ENCODE assay signal across 17 cellular contexts in the genomic region with DNA sequence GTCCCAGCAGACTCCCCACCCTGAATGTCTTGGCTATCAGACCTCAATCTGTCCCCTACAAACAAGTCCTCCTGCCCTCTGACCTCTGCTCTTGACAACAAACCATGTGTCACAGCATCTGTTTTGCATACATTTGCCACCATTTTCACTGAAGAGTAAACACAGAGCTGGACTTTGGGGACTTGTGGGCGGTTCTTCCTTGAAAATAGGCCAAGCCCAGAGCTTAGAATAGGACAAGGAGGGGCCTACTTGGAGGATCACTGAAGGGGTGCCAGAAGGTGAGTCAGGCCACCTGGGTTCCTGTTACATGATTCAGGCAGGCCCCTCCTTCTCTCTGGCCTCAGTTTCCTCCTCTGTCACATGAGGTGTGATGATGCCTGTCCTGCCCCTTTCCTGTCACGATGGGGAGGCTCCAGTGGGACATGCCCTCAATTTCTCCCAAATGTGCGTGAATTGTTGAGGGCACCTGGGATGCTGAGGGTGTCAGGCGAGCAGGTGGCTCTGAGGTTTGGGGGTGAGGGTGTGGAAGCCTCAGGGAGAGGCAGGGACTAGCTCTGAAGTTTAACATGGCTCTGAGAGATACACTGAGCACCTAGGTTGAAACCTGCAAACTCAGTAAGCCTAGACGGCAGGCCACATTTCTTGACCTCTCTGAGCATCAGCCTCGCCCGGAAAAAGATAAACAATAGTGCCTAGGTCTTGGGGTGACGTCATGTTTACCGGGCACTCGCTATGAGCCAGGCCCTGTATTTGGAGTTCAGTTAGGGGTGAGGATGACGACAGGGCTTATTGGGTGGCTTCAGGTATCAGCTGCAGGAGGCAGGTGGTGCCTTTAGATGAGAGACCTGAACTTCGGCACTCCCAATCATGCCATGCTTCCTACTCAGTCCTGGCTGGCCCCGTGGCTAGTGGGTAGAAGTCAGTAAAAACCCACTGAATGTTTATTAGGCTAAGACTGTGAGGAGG.
DNase-seq lines count a peak whose midpoint lies in the region; ATAC-seq and TF ChIP-seq lines count a peak whose summit lies in the region.
"Had no signal": no experiment of that assay in that cellular context is flagged by ENCODE, and none has a peak within 500 bp of the region (broad histone marks: within the 10 kb centered on the region; RNA-seq: fewer than 3 reads in every experiment).

No MANE protein-coding gene starts in this region.

- POLR2A ChIA-PET in PC-9 (lab: Charles Lee; ENCODE audit: unreplicated experiment), result interaction anchor here (0.7 kb wide), 1 partner anchor 30 kb away, joined by 7 read pairs; no protein-coding TSS in a partner anchor

- H3K36me3 ChIP-seq in BLaER1 (no peaks in the 10 kb centered on the region), PC-9 (ENCODE audit: low read depth) (no peaks in the 10 kb centered on the region), body of pancreas (replicated peaks in 1 of 2; ENCODE audit: insufficient read depth in 1 of 2, low read depth in 2 of 2) (no peaks in the 10 kb centered on the region)
- H3K36me3 ChIP-seq: HAP-1, tibial artery had no signal

- no peak overlapping the region for H3K4me3 ChIP-seq in BLaER1
- no peak overlapping the region for H3K4me3 ChIP-seq in PC-9
- H3K4me3 ChIP-seq in body of pancreas, result no peak overlapping the region
- H3K4me3 ChIP-seq: HAP-1, tibial artery had no signal

- DNase-seq in HFFc6 (no peak), PC-9 (peak; percentile 69 to 95), left colon (peak in 1 of 2 donors; percentile 62), NCI-H187 (lab: John Stamatoyannopoulos, UW) (no peak), body of pancreas (no peak), GOT3 (lab: John Stamatoyannopoulos, UW) (no peak)
- DNase-seq: activated CD8-positive, alpha-beta T cell treated with anti-CD3 and anti-CD28 coated beads for 36 hours; activated naive CD8-positive, alpha-beta T cell treated with anti-CD3 and anti-CD28 coated beads for 36 hours; CD4-positive, alpha-beta memory T cell; dermis blood vessel endothelial cell; NK-92 treated with Interleukin-12 subunit alpha and Interleukin-12 subunit beta, amount 100 ng/mL, for 24 hours; T-helper 1 cell had no signal

- no peak overlapping the region for H2AFZ ChIP-seq in PC-9

- peaks cover 15% of the 10 kb centered on the region for H3K4me1 ChIP-seq in BLaER1
- peaks cover 65% of the 10 kb centered on the region for H3K4me1 ChIP-seq in PC-9 (replicated peaks; ENCODE audit: insufficient read depth)
- H3K4me1 ChIP-seq in body of pancreas, result no peaks in the 10 kb centered on the region
- H3K4me1 ChIP-seq: HAP-1, tibial artery had no signal

- no TSS peak for BruUV-seq in PC-9 (replicated peaks; lab: Mats Ljungman, UMichigan)

- H3K4me3 Mint-ChIP-seq in HFFc6, result no peak overlapping the region
- H3K4me3 Mint-ChIP-seq: activated CD8-positive, alpha-beta T cell treated with anti-CD3 and anti-CD28 coated beads for 36 hours; activated naive CD8-positive, alpha-beta T cell treated with anti-CD3 and anti-CD28 coated beads for 36 hours; CD4-positive, alpha-beta memory T cell; memory B cell had no signal

- no peak overlapping the region for H3K9ac ChIP-seq in BLaER1

- TF ChIP-seq CTCF in HFFc6 (IDR thresholded peaks at IDR 0.05), result no peak
- no peak for TF ChIP-seq CTCF in PC-9 (conservative IDR thresholded peaks at IDR 0.05)
- no peak for TF ChIP-seq CTCF in body of pancreas (IDR thresholded peaks at IDR 0.05)

- intact Hi-C loops in PC-9 (cut with micrococcal nuclease; ENCODE audit: unreplicated experiment) (loop anchor here (2.0 kb wide), 1 partner anchor 15 kb away; no protein-coding TSS in a partner anchor), left colon (cut with DNase I, micrococcal nuclease) (no loop called here), body of pancreas (cut with DNase I) (no loop called here)

- TF ChIP-seq POLR2A in body of pancreas (IDR thresholded peaks at IDR 0.05), result no peak

- H3K27me3 Mint-ChIP-seq in HFFc6 (ENCODE audit: insufficient read depth), result no peaks in the 10 kb centered on the region; the same call in none of the 2 replicates
- H3K27me3 Mint-ChIP-seq: activated CD8-positive, alpha-beta T cell treated with anti-CD3 and anti-CD28 coated beads for 36 hours had no signal

- H3K4me2 ChIP-seq in BLaER1 (peak overlapping the region; percentile 15; the same call in 1 of the 2 replicates), PC-9 (peak overlapping the region; percentile 77)

- H3K27ac ChIP-seq in BLaER1 (no peak overlapping the region), PC-9 (peak overlapping the region; percentile 97), body of pancreas (peak overlapping the region in 1 of 4 donors; percentile 42)
- H3K27ac ChIP-seq: tibial artery had no signal

- peaks cover 65% of the 10 kb centered on the region for H3F3A ChIP-seq in PC-9 (ENCODE audit: insufficient read depth, low read depth)

- H3K27me3 ChIP-seq in BLaER1 (no peaks in the 10 kb centered on the region), PC-9 (ENCODE audit: insufficient read depth, low read depth) (no peaks in the 10 kb centered on the region), body of pancreas (no peaks in the 10 kb centered on the region)
- H3K27me3 ChIP-seq: tibial artery had no signal

- ATAC-seq in left colon (peak; percentile 78), HG03354 (IDR thresholded peaks at IDR 0.05; ENCODE audit: poor library complexity, severe bottlenecking, unreplicated experiment) (no peak), body of pancreas (no peak)
- ATAC-seq: activated CD8-positive, alpha-beta T cell treated with anti-CD3 and anti-CD28 coated beads for 36 hours had no signal

- H4K20me1 ChIP-seq in BLaER1 (no peaks in the 10 kb centered on the region), PC-9 (ENCODE audit: insufficient read depth) (no peaks in the 10 kb centered on the region)

- no peaks in the 10 kb centered on the region for H3K79me2 ChIP-seq in PC-9 (ENCODE audit: low read depth)

- H3K9me3 ChIP-seq in BLaER1 (no peaks in the 10 kb centered on the region), PC-9 (ENCODE audit: insufficient read depth, low read depth) (no peaks in the 10 kb centered on the region), body of pancreas (no peaks in the 10 kb centered on the region)
- H3K9me3 ChIP-seq: HAP-1, tibial artery had no signal

- H3K9me2 ChIP-seq in PC-9 (ENCODE audit: insufficient read depth), result no peaks in the 10 kb centered on the region

- peaks cover 37% of the 10 kb centered on the region for H3K4me1 Mint-ChIP-seq in HFFc6 (ENCODE audit: low read depth)
- H3K4me1 Mint-ChIP-seq: activated naive CD8-positive, alpha-beta T cell treated with anti-CD3 and anti-CD28 coated beads for 36 hours; CD4-positive, alpha-beta memory T cell had no signal

- CTCF ChIA-PET in PC-9 (lab: Charles Lee), result no interaction called here

- 75 to 82% methylated on average over 12 to 13 of the region's 13 CpGs for WGBS in body of pancreas, 2 donors

- H3K9me3 Mint-ChIP-seq in HFFc6, result no peaks in the 10 kb centered on the region
- H3K9me3 Mint-ChIP-seq: activated CD8-positive, alpha-beta T cell treated with anti-CD3 and anti-CD28 coated beads for 36 hours; activated naive CD8-positive, alpha-beta T cell treated with anti-CD3 and anti-CD28 coated beads for 36 hours had no signal

- peak overlapping the region; percentile 87; the same call in 1 of the 2 replicates for H3K27ac Mint-ChIP-seq in HFFc6
- H3K27ac Mint-ChIP-seq: activated CD8-positive, alpha-beta T cell treated with anti-CD3 and anti-CD28 coated beads for 36 hours; activated naive CD8-positive, alpha-beta T cell treated with anti-CD3 and anti-CD28 coated beads for 36 hours; memory B cell had no signal

- H3K36me3 Mint-ChIP-seq in HFFc6 (ENCODE audit: low read depth), result no peaks in the 10 kb centered on the region
- H3K36me3 Mint-ChIP-seq: activated naive CD8-positive, alpha-beta T cell treated with anti-CD3 and anti-CD28 coated beads for 36 hours; CD4-positive, alpha-beta memory T cell; memory B cell had no signal

Comparison
In these comparisons a context has a peak if more than half of its experiments do, and no peak if none do; other contexts are left out.
1. DNase-seq: peak in PC-9 (2 of 2); none in HFFc6 (single experiment), NCI-H187 (0 of 2), body of pancreas (0 of 4) and GOT3 (single experiment).